16 cellular contexts compared by ENCODE assay signal in genomic region chr14:102911991-102912761, GRCh38. TPM values are rescaled to one million over a fixed set of nuclear protein-coding genes. Genes with fewer than 3 reads are reported as not detected.
DNase-seq lines count a peak whose midpoint lies in the region; FAIRE-seq and TF ChIP-seq lines count a peak whose summit lies in the region.
"Had no signal": no experiment of that assay in that cellular context is flagged by ENCODE, and none has a peak within 500 bp of the region (broad histone marks: within the 10 kb centered on the region; RNA-seq: fewer than 3 reads in every experiment).

No MANE protein-coding gene starts in this region.

- no peaks in the 10 kb centered on the region for H3K36me3 ChIP-seq in colonic mucosa
- H3K36me3 ChIP-seq: MG63 had no signal

- TF ChIP-seq POLR2A in GM12891 (IDR thresholded peaks at IDR 0.05; ENCODE audit: low read depth, low read length), result no peak; the same call in 1 of the 2 replicates

- intact Hi-C loops in posterior vena cava (cut with DNase I) (loop anchor here (10.0 kb wide), 2 partner anchors 137 to 217 kb away; partner anchors contain the start of gene TRAF3 (in 1 of the 2)), colonic mucosa (cut with DNase I) (no loop called here)

- H3K9ac ChIP-seq in colonic mucosa (ENCODE audit: low read depth in 2 of 2, low read length in 2 of 2), result no peak overlapping the region

- no peak for TF ChIP-seq CTCF in colonic mucosa (IDR thresholded peaks at IDR 0.05)

- no peak overlapping the region for H3K4me3 ChIP-seq in colonic mucosa
- H3K4me3 ChIP-seq: MG63, Peyer's patch had no signal

- no peaks in the 10 kb centered on the region for H3K9me3 ChIP-seq in colonic mucosa
- H3K9me3 ChIP-seq: Caco-2, MG63, Peyer's patch had no signal

- no peaks in the 10 kb centered on the region for H3K27me3 ChIP-seq in colonic mucosa
- H3K27me3 ChIP-seq: MG63, Peyer's patch had no signal

- FAIRE-seq in GM12891 (lab: Jason Lieb, UNC), result no peak

- H3K27ac ChIP-seq in colonic mucosa, result no peak overlapping the region
- H3K27ac ChIP-seq: Peyer's patch had no signal

- DNase-seq in 8988T (peak; percentile 23), GM12891 (ENCODE audit: insufficient read length, low spot score) (peak; percentile 18), SK-N-DZ (ENCODE audit: low spot score) (peak; percentile 35), posterior vena cava (ENCODE audit: low spot score) (peak; percentile 70), colonic mucosa (no peak), SW 1271 (lab: John Stamatoyannopoulos, UW) (no peak), SKM-1 (lab: John Stamatoyannopoulos, UW; ENCODE audit: unreplicated experiment) (no peak)
- DNase-seq: Caco-2, EL, H9, MG63, NCI-H1092 treated with DMSO at 0.1 percent for 48 hours, NCI-H2081 treated with DMSO at 0.1 percent for 48 hours, NCI-H510A treated with DMSO at 0.1 percent for 48 hours, Peyer's patch had no signal

- H3K4me1 ChIP-seq in colonic mucosa, result no peaks in the 10 kb centered on the region
- H3K4me1 ChIP-seq: Caco-2 had no signal

TF ChIP-seq in GM12891, 5 proteins besides CTCF, POLR2A, EP300 and RAD21:
- TF ChIP-seq SPI1 (IDR thresholded peaks at IDR 0.05; ENCODE audit: low read depth, low read length) (no peak), POLR2AphosphoS5 (IDR thresholded peaks at IDR 0.05; ENCODE audit: low read depth, low read length) (no peak; the same call in none of the 2 replicates), TAF1 (IDR thresholded peaks at IDR 0.05; ENCODE audit: low read depth, low read length) (no peak), POU2F2 (IDR thresholded peaks at IDR 0.05; ENCODE audit: low read depth, low read length) (no peak), PAX5 (IDR thresholded peaks at IDR 0.05; ENCODE audit: insufficient read depth, low read length, severe bottlenecking) (no peak)

RNA-seq across cellular contexts. Expression of gene AMN, which starts 10.3 kb away (rescaled TPM):
- polyA plus RNA-seq in GM12891 (2012; ENCODE audit: low read depth, missing spikeins), result 0.50 TPM
- polyA plus RNA-seq in SK-N-DZ (2014; cell fraction: cytosol; rRNA removed), result 0.89 and 0.93 TPM in 2 replicates
- 7.4 and 12.1 TPM in 2 replicates for polyA plus RNA-seq in SK-N-DZ (2014; cell fraction: nucleus; rRNA removed)
- total RNA-seq in posterior vena cava, result under 1 TPM in 1 of 2 donors, not detected in 1; 0.10 TPM
- total RNA-seq in colonic mucosa, result 100 to 1,000 TPM; 186 to 239 TPM
- total RNA-seq: Right ventricle myocardium superior had no signal

Comparison
In these comparisons a context has a peak if more than half of its experiments do, and no peak if none do; other contexts are left out.
1. DNase-seq: peak in 8988T (single experiment), GM12891 (single experiment), SK-N-DZ (single experiment) and posterior vena cava (single experiment); none in colonic mucosa (single experiment), SW 1271 (0 of 2) and SKM-1 (single experiment).
2. RNA of gene AMN, which starts 10.3 kb away (total RNA-seq): 186 to 239 TPM in colonic mucosa; 0.10 TPM in posterior vena cava; every median in the first group is over 100 times any median in the second.